Comparison of ENCODE assay signal across 29 cellular contexts in the genomic region with DNA sequence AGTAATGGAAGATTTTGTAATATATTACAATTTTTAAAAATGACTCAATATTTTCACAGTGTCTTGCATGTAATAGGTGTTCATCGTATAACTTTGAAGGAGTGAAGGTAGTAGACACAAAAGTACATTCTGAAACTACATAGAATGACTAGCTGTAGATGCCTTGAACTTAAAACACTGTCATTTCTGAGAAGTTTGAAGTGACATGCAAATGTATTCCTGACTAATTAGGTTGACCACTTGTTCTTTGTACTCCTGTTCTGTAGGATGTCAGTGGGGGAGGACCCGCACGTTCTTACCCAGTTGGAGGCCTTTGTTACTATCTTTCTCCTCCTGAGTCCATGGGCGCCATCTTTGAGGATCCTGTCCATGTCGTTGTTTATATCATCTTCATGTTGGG.
"Had no signal": no experiment of that assay in that cellular context is flagged by ENCODE, and none has a peak within 500 bp of the region (broad histone marks: within the 10 kb centered on the region; RNA-seq: fewer than 3 reads in every experiment).

No MANE protein-coding gene starts in this region.

- H3K27me3 ChIP-seq: brain microvascular endothelial cell, dorsolateral prefrontal cortex had no signal

- H3K27ac Mint-ChIP-seq: activated B cell treated with CpG ODN at 0.5 μM for 24 hours; activated CD4-positive, alpha-beta T cell treated with anti-CD3 and anti-CD28 coated beads, Interleukin-2, amount 10 ng/mL, durations not matched to agents 24 days and 14 days; activated CD8-positive, alpha-beta T cell treated with anti-CD3 and anti-CD28 coated beads, Interleukin-2, amount 10 ng/mL, durations not matched to agents 7 days and 5 days; activated naive CD8-positive, alpha-beta T cell; dendritic cell treated with granulocyte-macrophage colony-stimulating factor and Interleukin-4, amounts not matched to agents 40 ng/mL and 50 ng/mL, for 4 days; endodermal cell; T-helper 17 cell; T-helper 2 cell treated with Interferon-gamma antibody and Interleukin-4, amounts not matched to agents 5 μg/mL and 100 μg/mL, for 36 hours had no signal

- H3K4me3 ChIP-seq: coronary artery, dorsolateral prefrontal cortex had no signal

- ATAC-seq: activated CD8-positive, alpha-beta T cell treated with anti-CD3 and anti-CD28 coated beads, Interleukin-2, amount 10 ng/mL, durations not matched to agents 7 days and 5 days; esophagus mucosa; SK-N-SH treated with all-trans-retinoic acid at 6 μM for 48 hours; T-helper 17 cell had no signal

- H3K27ac ChIP-seq: brain microvascular endothelial cell, coronary artery, dorsolateral prefrontal cortex, WERI-Rb-1 had no signal

- FAIRE-seq: astrocyte, bronchial epithelial cell, frontal cortex had no signal

- H3K27me3 Mint-ChIP-seq: activated B cell treated with CpG ODN at 0.5 μM for 24 hours; activated CD4-positive, alpha-beta T cell treated with anti-CD3 and anti-CD28 coated beads, Interleukin-2, amount 10 ng/mL, durations not matched to agents 24 days and 14 days; activated naive CD8-positive, alpha-beta T cell; central memory CD8-positive, alpha-beta T cell; T-helper 17 cell had no signal

- H3K4me1 Mint-ChIP-seq: activated B cell treated with CpG ODN at 0.5 μM for 24 hours; activated CD4-positive, alpha-beta T cell treated with anti-CD3 and anti-CD28 coated beads, Interleukin-2, amount 10 ng/mL, durations not matched to agents 24 days and 14 days; central memory CD8-positive, alpha-beta T cell; endodermal cell; T-helper 17 cell had no signal

- H3K9me3 Mint-ChIP-seq: activated B cell treated with CpG ODN at 0.5 μM for 24 hours; activated CD4-positive, alpha-beta T cell treated with anti-CD3 and anti-CD28 coated beads, Interleukin-2, amount 10 ng/mL, durations not matched to agents 24 days and 14 days; activated T-helper 1 cell treated with anti-CD3 and anti-CD28 coated beads, Interleukin-12 subunit alpha, Interleukin-12 subunit beta, Interleukin-2, Interleukin-4 antibody, amounts not matched to agents 30 ng/mL and 10 ng/mL and 1 ng/mL, durations not matched to agents 14 hours and 24 hours and 36 hours; central memory CD8-positive, alpha-beta T cell; dendritic cell treated with granulocyte-macrophage colony-stimulating factor and Interleukin-4, amounts not matched to agents 40 ng/mL and 50 ng/mL, for 4 days; endodermal cell; T-helper 2 cell treated with Interferon-gamma antibody and Interleukin-4, amounts not matched to agents 5 μg/mL and 100 μg/mL, for 36 hours had no signal

- DNase-seq: activated B cell treated with CpG ODN at 0.5 μM for 24 hours; activated CD4-positive, alpha-beta T cell treated with anti-CD3 and anti-CD28 coated beads, Interleukin-2, amount 10 ng/mL, durations not matched to agents 24 days and 14 days; activated CD4-positive, alpha-beta T cell treated with anti-CD3 and anti-CD28 coated beads, Interleukin-2, amount 50 U/mL, for 4 hours; activated CD8-positive, alpha-beta T cell treated with anti-CD3 and anti-CD28 coated beads, Interleukin-2, amount 10 ng/mL, durations not matched to agents 7 days and 5 days; activated gamma-delta T cell; activated naive CD4-positive, alpha-beta T cell; amniotic stem cell; anterior cingulate cortex; brain microvascular endothelial cell; dorsolateral prefrontal cortex; effector memory CD4-positive, alpha-beta T cell; endodermal cell; foreskin fibroblast; head of caudate nucleus; T-helper 1 cell; T-helper 17 cell; T1000; WERI-Rb-1 had no signal

- H3K4me3 Mint-ChIP-seq: activated B cell treated with CpG ODN at 0.5 μM for 24 hours; activated CD4-positive, alpha-beta T cell treated with anti-CD3 and anti-CD28 coated beads, Interleukin-2, amount 10 ng/mL, durations not matched to agents 24 days and 14 days; activated CD8-positive, alpha-beta T cell treated with anti-CD3 and anti-CD28 coated beads, Interleukin-2, amount 10 ng/mL, durations not matched to agents 7 days and 5 days; activated naive CD8-positive, alpha-beta T cell; activated T-helper 1 cell treated with anti-CD3 and anti-CD28 coated beads, Interleukin-12 subunit alpha, Interleukin-12 subunit beta, Interleukin-2, Interleukin-4 antibody, amounts not matched to agents 30 ng/mL and 10 ng/mL and 1 ng/mL, durations not matched to agents 14 hours and 24 hours and 36 hours; central memory CD8-positive, alpha-beta T cell; dendritic cell treated with granulocyte-macrophage colony-stimulating factor and Interleukin-4, amounts not matched to agents 40 ng/mL and 50 ng/mL, for 4 days; endodermal cell; T-helper 17 cell; T-helper 2 cell treated with Interferon-gamma antibody and Interleukin-4, amounts not matched to agents 5 μg/mL and 100 μg/mL, for 36 hours had no signal
